Comparison of ENCODE assay signal across 14 cellular contexts in the genomic region with DNA sequence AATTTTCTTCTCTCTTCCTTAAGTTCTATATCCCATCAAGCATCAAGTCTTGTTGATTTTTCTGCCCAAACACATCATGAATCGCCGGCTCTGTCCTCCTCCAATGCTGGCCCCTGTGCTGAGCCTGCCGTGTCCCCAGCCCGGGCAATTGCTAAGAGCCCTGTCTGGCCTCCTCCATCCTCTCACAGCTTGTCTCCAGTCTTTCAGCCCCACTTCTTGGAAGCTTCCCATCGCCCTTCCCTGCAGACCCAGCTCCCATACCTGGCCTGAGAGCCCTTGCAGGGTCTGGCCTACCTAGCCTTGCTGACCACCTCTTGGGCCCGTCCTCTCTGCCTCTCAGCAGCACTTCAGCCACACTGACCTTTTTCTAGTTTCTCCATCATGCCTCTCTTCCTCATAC.
DNase-seq lines count a peak whose midpoint lies in the region; ATAC-seq and TF ChIP-seq lines count a peak whose summit lies in the region.
"Had no signal": no experiment of that assay in that cellular context is flagged by ENCODE, and none has a peak within 500 bp of the region (broad histone marks: within the 10 kb centered on the region; RNA-seq: fewer than 3 reads in every experiment).

No MANE protein-coding gene starts in this region.

- no peaks in the 10 kb centered on the region for H3K27me3 Mint-ChIP-seq in stimulated activated naive CD8-positive, alpha-beta T cell treated with anti-CD3 and anti-CD28 coated beads, Interleukin-15, amount 100 ng/mL, for 72 hours
- peaks cover 7% of the 10 kb centered on the region for H3K27me3 Mint-ChIP-seq in endothelial cell (ENCODE audit: unreplicated experiment)

- TF ChIP-seq CTCF in endothelial cell (IDR thresholded peaks at IDR 0.05; ENCODE audit: unreplicated experiment), result no peak

- peaks cover 12% of the 10 kb centered on the region for H3K4me1 Mint-ChIP-seq in stimulated activated naive CD8-positive, alpha-beta T cell treated with anti-CD3 and anti-CD28 coated beads, Interleukin-15, amount 100 ng/mL, for 72 hours
- H3K4me1 Mint-ChIP-seq in endothelial cell (ENCODE audit: unreplicated experiment), result peaks cover 15% of the 10 kb centered on the region

- H3K9me3 Mint-ChIP-seq in stimulated activated naive CD8-positive, alpha-beta T cell treated with anti-CD3 and anti-CD28 coated beads, Interleukin-15, amount 100 ng/mL, for 72 hours, result peaks cover 8% of the 10 kb centered on the region in 2 donors
- peaks cover 5% of the 10 kb centered on the region for H3K9me3 Mint-ChIP-seq in endothelial cell (ENCODE audit: unreplicated experiment)

- peaks cover 50% of the 10 kb centered on the region for H3K36me3 Mint-ChIP-seq in endothelial cell (ENCODE audit: low read depth, unreplicated experiment)
- H3K36me3 Mint-ChIP-seq: CD8-positive, alpha-beta T cell had no signal

- H3K27ac Mint-ChIP-seq in stimulated activated naive CD8-positive, alpha-beta T cell treated with anti-CD3 and anti-CD28 coated beads, Interleukin-15, amount 100 ng/mL, for 72 hours, result peak overlapping the region; percentile 6 to 8
- no peak overlapping the region for H3K27ac Mint-ChIP-seq in endothelial cell (ENCODE audit: unreplicated experiment)
- H3K27ac Mint-ChIP-seq: CD8-positive, alpha-beta T cell had no signal

- no peak overlapping the region for H3K4me3 Mint-ChIP-seq in stimulated activated naive CD8-positive, alpha-beta T cell treated with anti-CD3 and anti-CD28 coated beads, Interleukin-15, amount 100 ng/mL, for 72 hours
- H3K4me3 Mint-ChIP-seq in endothelial cell (ENCODE audit: unreplicated experiment), result peak overlapping the region; percentile 13
- H3K4me3 Mint-ChIP-seq: CD8-positive, alpha-beta T cell had no signal

- ATAC-seq in stimulated activated naive CD8-positive, alpha-beta T cell treated with anti-CD3 and anti-CD28 coated beads, Interleukin-15, amount 100 ng/mL, for 72 hours, result no peak
- no peak for ATAC-seq in stimulated activated naive CD8-positive, alpha-beta T cell treated with anti-CD3 and anti-CD28 coated beads, Interleukin-15, Interleukin-2, amounts not matched to agents 100 U/mL and 50 U/mL, for 24 hours
- ATAC-seq in GM19452 (IDR thresholded peaks at IDR 0.05; ENCODE audit: unreplicated experiment), result no peak
- ATAC-seq: A549; CD8-positive, alpha-beta T cell; HepG2 had no signal

- DNase-seq in stimulated activated naive CD8-positive, alpha-beta T cell treated with anti-CD3 and anti-CD28 coated beads, Interleukin-15, amount 100 ng/mL, for 72 hours, result no peak
- DNase-seq in stimulated activated naive CD8-positive, alpha-beta T cell treated with anti-CD3 and anti-CD28 coated beads, Interleukin-15, Interleukin-2, amounts not matched to agents 100 U/mL and 50 U/mL, for 24 hours, result no peak
- no peak for DNase-seq in endothelial cell (ENCODE audit: low spot score)
- peak; percentile 8 for DNase-seq in stimulated activated CD8-positive, alpha-beta memory T cell treated with anti-CD3 and anti-CD28 coated beads, Interleukin-4, amount 100 ng/mL, for 48 hours
- DNase-seq in NCI-H226, result no peak
- DNase-seq: BE2C, COR-L47, DMS153, DMS79 treated with DMSO at 0.1 percent for 48 hours, EL had no signal
